ENCODE assay signal across 20 cellular contexts in the genomic region with DNA sequence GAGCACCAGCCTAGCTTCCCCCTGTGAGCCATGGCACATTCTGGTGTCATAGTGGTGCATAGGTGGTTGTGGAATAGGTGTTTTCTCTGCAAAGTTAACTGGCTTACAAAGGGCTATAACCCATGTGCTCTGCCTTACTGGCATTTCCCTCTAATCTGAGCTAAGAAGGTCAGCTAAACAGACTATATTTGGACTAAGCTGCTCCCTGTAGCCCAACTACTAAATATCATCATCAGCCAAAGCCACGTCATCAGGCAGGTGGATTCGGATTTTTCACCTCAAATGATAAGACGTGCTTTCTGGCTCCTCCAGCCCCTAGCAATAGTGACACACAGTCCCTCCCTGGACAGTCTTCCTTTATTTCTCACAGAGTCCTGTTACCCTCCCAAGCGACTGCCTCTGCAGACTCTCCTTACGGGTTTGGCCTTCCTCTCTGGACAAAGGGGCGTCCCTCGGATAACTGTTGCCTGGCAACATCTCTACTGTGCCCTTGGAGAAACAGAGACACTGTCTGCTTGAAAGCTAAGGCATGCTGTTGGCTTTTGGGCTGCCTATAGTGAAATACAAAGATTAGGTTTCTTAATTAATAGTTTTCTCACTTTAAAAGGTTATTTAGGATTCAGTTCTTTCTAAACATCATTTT. TPM values are rescaled to one million over a fixed set of nuclear protein-coding genes. Genes with fewer than 3 reads are reported as not detected.
"Had no signal": no experiment of that assay in that cellular context is flagged by ENCODE, and none has a peak within 500 bp of the region (broad histone marks: within the 10 kb centered on the region; RNA-seq: fewer than 3 reads in every experiment).

No MANE protein-coding gene starts in this region.

- H3K27ac Mint-ChIP-seq: activated CD4-positive, alpha-beta memory T cell treated with anti-CD3 and anti-CD28 coated beads for 36 hours; activated CD4-positive, alpha-beta T cell treated with anti-CD3 and anti-CD28 coated beads for 36 hours; activated CD8-positive, alpha-beta memory T cell treated with anti-CD3 and anti-CD28 coated beads, Interleukin-2, amount 10 ng/mL, durations not matched to agents 7 days and 5 days; activated naive CD4-positive, alpha-beta T cell treated with anti-CD3 and anti-CD28 coated beads for 36 hours; activated naive CD8-positive, alpha-beta T cell treated with anti-CD3 and anti-CD28 coated beads, Interleukin-2, amount 50 U/mL, for 24 hours; activated T-helper 2 cell treated with anti-CD3 and anti-CD28 coated beads, Interferon-gamma antibody, Interleukin-2, Interleukin-4, amounts not matched to agents 10 μg/mL and 5 μg/mL and 100 μg/mL, durations not matched to agents 14 hours and 24 hours and 36 hours; nephron; stimulated activated effector memory CD8-positive, alpha-beta T cell treated with anti-CD3 and anti-CD28 coated beads, Interleukin-12 subunit alpha, Interleukin-12 subunit beta, amount 100 ng/mL, for 72 hours had no signal

- H3K4me3 ChIP-seq: ascending aorta, dorsolateral prefrontal cortex, gastroesophageal sphincter, psoas muscle, thoracic aorta had no signal

- H3K9me3 ChIP-seq: ascending aorta, gastroesophageal sphincter, psoas muscle, thoracic aorta had no signal

- H3K4me1 ChIP-seq: psoas muscle had no signal

- H3K27ac ChIP-seq: ascending aorta, dorsolateral prefrontal cortex, gastroesophageal sphincter, psoas muscle, thoracic aorta, VCaP had no signal

- H3K4me3 Mint-ChIP-seq: activated CD4-positive, alpha-beta memory T cell treated with anti-CD3 and anti-CD28 coated beads for 36 hours; activated CD4-positive, alpha-beta T cell treated with anti-CD3 and anti-CD28 coated beads for 36 hours; activated CD8-positive, alpha-beta memory T cell treated with anti-CD3 and anti-CD28 coated beads, Interleukin-2, amount 10 ng/mL, durations not matched to agents 7 days and 5 days; activated naive CD4-positive, alpha-beta T cell treated with anti-CD3 and anti-CD28 coated beads for 36 hours; activated naive CD8-positive, alpha-beta T cell treated with anti-CD3 and anti-CD28 coated beads, Interleukin-2, amount 50 U/mL, for 24 hours; nephron; stimulated activated effector memory CD8-positive, alpha-beta T cell treated with anti-CD3 and anti-CD28 coated beads, Interleukin-12 subunit alpha, Interleukin-12 subunit beta, amount 100 ng/mL, for 72 hours had no signal

- H3K36me3 Mint-ChIP-seq: activated CD4-positive, alpha-beta memory T cell treated with anti-CD3 and anti-CD28 coated beads for 36 hours; activated CD8-positive, alpha-beta memory T cell treated with anti-CD3 and anti-CD28 coated beads, Interleukin-2, amount 10 ng/mL, durations not matched to agents 7 days and 5 days; stimulated activated effector memory CD8-positive, alpha-beta T cell treated with anti-CD3 and anti-CD28 coated beads, Interleukin-12 subunit alpha, Interleukin-12 subunit beta, amount 100 ng/mL, for 72 hours had no signal

- DNase-seq: activated CD4-positive, alpha-beta memory T cell treated with anti-CD3 and anti-CD28 coated beads for 36 hours; activated CD4-positive, alpha-beta T cell treated with anti-CD3 and anti-CD28 coated beads for 36 hours; activated CD8-positive, alpha-beta memory T cell treated with anti-CD3 and anti-CD28 coated beads, Interleukin-2, amount 10 ng/mL, durations not matched to agents 7 days and 5 days; activated naive CD4-positive, alpha-beta T cell treated with anti-CD3 and anti-CD28 coated beads for 36 hours; activated naive CD8-positive, alpha-beta T cell treated with anti-CD3 and anti-CD28 coated beads, Interleukin-2, amount 50 U/mL, for 24 hours; activated T-cell treated with anti-CD3 and anti-CD28 coated beads, Interleukin-2, amount 50 U/mL, for 1 hour; dorsolateral prefrontal cortex; islet precursor cell; mesenchymal stem cell; psoas muscle; T-helper 1 cell had no signal

- H3K36me3 ChIP-seq: ascending aorta, gastroesophageal sphincter, thoracic aorta had no signal

- ATAC-seq: activated CD4-positive, alpha-beta T cell treated with anti-CD3 and anti-CD28 coated beads for 36 hours; activated CD8-positive, alpha-beta memory T cell treated with anti-CD3 and anti-CD28 coated beads, Interleukin-2, amount 10 ng/mL, durations not matched to agents 7 days and 5 days; activated naive CD8-positive, alpha-beta T cell treated with anti-CD3 and anti-CD28 coated beads, Interleukin-2, amount 50 U/mL, for 24 hours; gastroesophageal sphincter; left lobe of liver; psoas muscle; stimulated activated effector memory CD8-positive, alpha-beta T cell treated with anti-CD3 and anti-CD28 coated beads, Interleukin-12 subunit alpha, Interleukin-12 subunit beta, amount 100 ng/mL, for 72 hours had no signal

- H3K27me3 ChIP-seq: ascending aorta had no signal

- H3K9me3 Mint-ChIP-seq: activated CD4-positive, alpha-beta memory T cell treated with anti-CD3 and anti-CD28 coated beads for 36 hours; activated naive CD4-positive, alpha-beta T cell treated with anti-CD3 and anti-CD28 coated beads for 36 hours; activated naive CD8-positive, alpha-beta T cell treated with anti-CD3 and anti-CD28 coated beads, Interleukin-2, amount 50 U/mL, for 24 hours; activated T-helper 2 cell treated with anti-CD3 and anti-CD28 coated beads, Interferon-gamma antibody, Interleukin-2, Interleukin-4, amounts not matched to agents 10 μg/mL and 5 μg/mL and 100 μg/mL, durations not matched to agents 14 hours and 24 hours and 36 hours; nephron; stimulated activated effector memory CD8-positive, alpha-beta T cell treated with anti-CD3 and anti-CD28 coated beads, Interleukin-12 subunit alpha, Interleukin-12 subunit beta, amount 100 ng/mL, for 72 hours had no signal

- H3K4me1 Mint-ChIP-seq: activated CD4-positive, alpha-beta T cell treated with anti-CD3 and anti-CD28 coated beads for 36 hours; activated CD8-positive, alpha-beta memory T cell treated with anti-CD3 and anti-CD28 coated beads, Interleukin-2, amount 10 ng/mL, durations not matched to agents 7 days and 5 days; activated naive CD8-positive, alpha-beta T cell treated with anti-CD3 and anti-CD28 coated beads, Interleukin-2, amount 50 U/mL, for 24 hours; stimulated activated effector memory CD8-positive, alpha-beta T cell treated with anti-CD3 and anti-CD28 coated beads, Interleukin-12 subunit alpha, Interleukin-12 subunit beta, amount 100 ng/mL, for 72 hours had no signal

RNA-seq across cellular contexts. Expression of gene SLC13A4, which starts 9.1 kb away (rescaled TPM):
- total RNA-seq: activated CD4-positive, alpha-beta memory T cell treated with anti-CD3 and anti-CD28 coated beads for 36 hours; activated CD4-positive, alpha-beta T cell treated with anti-CD3 and anti-CD28 coated beads for 36 hours; activated CD8-positive, alpha-beta memory T cell treated with anti-CD3 and anti-CD28 coated beads, Interleukin-2, amount 10 ng/mL, durations not matched to agents 7 days and 5 days; activated naive CD4-positive, alpha-beta T cell treated with anti-CD3 and anti-CD28 coated beads for 36 hours; activated T-helper 2 cell treated with anti-CD3 and anti-CD28 coated beads, Interferon-gamma antibody, Interleukin-2, Interleukin-4, amounts not matched to agents 10 μg/mL and 5 μg/mL and 100 μg/mL, durations not matched to agents 14 hours and 24 hours and 36 hours; psoas muscle; urinary bladder had no signal

RNA-seq across cellular contexts. Expression of gene FAM180A, which starts 29.7 kb away (rescaled TPM):
- total RNA-seq: activated CD4-positive, alpha-beta memory T cell treated with anti-CD3 and anti-CD28 coated beads for 36 hours; activated CD4-positive, alpha-beta T cell treated with anti-CD3 and anti-CD28 coated beads for 36 hours; activated CD8-positive, alpha-beta memory T cell treated with anti-CD3 and anti-CD28 coated beads, Interleukin-2, amount 10 ng/mL, durations not matched to agents 7 days and 5 days; activated naive CD4-positive, alpha-beta T cell treated with anti-CD3 and anti-CD28 coated beads for 36 hours; activated T-helper 2 cell treated with anti-CD3 and anti-CD28 coated beads, Interferon-gamma antibody, Interleukin-2, Interleukin-4, amounts not matched to agents 10 μg/mL and 5 μg/mL and 100 μg/mL, durations not matched to agents 14 hours and 24 hours and 36 hours had no signal
